ENCODE assay signal across 1 cellular context in the genomic region with DNA sequence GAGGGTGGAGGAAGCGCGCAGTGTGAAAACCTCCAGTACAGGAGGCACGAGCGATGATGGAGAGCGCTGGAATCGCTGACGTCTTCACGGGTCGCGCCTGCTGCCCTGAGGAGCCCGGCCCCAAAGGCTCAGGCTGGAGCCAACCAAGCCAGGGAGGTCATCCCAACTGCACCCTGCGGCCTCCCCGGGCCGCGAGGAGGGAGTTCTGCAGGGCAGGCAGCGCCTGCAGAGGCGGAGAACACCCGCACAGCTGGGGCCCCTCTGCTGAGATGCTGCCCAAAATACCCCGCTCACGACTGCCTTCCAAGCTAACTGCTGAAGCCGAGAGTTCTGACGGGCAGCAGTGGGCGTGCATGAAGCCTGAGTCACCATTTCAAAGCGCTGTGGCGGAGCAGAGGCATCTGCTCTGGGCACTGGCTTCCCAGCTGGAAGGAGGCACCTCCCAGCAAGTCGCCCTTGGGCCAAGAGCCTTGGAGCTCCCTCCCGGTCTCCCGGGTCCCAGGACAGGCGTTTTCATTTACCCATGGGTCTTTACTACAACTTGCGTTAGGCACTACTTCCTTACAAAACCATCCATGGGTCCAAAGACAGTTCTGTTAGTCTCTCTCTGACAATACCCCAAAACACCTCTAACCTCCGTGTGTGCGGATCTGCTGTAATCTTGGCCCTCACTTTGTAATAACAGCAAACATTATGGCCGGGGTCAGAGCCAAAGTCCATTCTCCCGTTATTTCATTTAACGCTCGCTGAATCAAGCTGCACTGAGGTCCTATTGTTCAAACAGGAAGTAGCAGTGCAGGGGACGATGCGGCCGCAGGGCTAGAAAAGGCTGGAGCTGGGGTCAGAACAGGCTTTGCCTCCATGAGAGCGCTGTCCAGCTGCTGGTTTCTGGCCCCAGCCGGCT.
TF ChIP-seq lines count a peak whose summit lies in the region.

No MANE protein-coding gene starts in this region.

TF ChIP-seq in HEK293, 187 proteins besides CTCF, POLR2A, EP300 and RAD21 (continued from another document):
- TF ChIP-seq, protein P1, sequence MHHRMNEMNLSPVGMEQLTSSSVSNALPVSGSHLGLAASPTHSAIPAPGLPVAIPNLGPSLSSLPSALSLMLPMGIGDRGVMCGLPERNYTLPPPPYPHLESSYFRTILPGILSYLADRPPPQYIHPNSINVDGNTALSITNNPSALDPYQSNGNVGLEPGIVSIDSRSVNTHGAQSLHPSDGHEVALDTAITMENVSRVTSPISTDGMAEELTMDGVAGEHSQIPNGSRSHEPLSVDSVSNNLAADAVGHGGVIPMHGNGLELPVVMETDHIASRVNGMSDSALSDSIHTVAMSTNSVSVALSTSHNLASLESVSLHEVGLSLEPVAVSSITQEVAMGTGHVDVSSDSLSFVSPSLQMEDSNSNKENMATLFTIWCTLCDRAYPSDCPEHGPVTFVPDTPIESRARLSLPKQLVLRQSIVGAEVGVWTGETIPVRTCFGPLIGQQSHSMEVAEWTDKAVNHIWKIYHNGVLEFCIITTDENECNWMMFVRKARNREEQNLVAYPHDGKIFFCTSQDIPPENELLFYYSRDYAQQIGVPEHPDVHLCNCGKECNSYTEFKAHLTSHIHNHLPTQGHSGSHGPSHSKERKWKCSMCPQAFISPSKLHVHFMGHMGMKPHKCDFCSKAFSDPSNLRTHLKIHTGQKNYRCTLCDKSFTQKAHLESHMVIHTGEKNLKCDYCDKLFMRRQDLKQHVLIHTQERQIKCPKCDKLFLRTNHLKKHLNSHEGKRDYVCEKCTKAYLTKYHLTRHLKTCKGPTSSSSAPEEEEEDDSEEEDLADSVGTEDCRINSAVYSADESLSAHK (tag by site-specific recombination; IDR thresholded peaks at IDR 0.05), result no peak
- no peak for TF ChIP-seq ZXDB (tag by site-specific recombination; IDR thresholded peaks at IDR 0.05)
- TF ChIP-seq, protein P2, sequence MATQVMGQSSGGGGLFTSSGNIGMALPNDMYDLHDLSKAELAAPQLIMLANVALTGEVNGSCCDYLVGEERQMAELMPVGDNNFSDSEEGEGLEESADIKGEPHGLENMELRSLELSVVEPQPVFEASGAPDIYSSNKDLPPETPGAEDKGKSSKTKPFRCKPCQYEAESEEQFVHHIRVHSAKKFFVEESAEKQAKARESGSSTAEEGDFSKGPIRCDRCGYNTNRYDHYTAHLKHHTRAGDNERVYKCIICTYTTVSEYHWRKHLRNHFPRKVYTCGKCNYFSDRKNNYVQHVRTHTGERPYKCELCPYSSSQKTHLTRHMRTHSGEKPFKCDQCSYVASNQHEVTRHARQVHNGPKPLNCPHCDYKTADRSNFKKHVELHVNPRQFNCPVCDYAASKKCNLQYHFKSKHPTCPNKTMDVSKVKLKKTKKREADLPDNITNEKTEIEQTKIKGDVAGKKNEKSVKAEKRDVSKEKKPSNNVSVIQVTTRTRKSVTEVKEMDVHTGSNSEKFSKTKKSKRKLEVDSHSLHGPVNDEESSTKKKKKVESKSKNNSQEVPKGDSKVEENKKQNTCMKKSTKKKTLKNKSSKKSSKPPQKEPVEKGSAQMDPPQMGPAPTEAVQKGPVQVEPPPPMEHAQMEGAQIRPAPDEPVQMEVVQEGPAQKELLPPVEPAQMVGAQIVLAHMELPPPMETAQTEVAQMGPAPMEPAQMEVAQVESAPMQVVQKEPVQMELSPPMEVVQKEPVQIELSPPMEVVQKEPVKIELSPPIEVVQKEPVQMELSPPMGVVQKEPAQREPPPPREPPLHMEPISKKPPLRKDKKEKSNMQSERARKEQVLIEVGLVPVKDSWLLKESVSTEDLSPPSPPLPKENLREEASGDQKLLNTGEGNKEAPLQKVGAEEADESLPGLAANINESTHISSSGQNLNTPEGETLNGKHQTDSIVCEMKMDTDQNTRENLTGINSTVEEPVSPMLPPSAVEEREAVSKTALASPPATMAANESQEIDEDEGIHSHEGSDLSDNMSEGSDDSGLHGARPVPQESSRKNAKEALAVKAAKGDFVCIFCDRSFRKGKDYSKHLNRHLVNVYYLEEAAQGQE (tag by site-specific recombination; IDR thresholded peaks at IDR 0.05), result peak; percentile 71
- peak; percentile 77 for TF ChIP-seq ZFHX2 (tag by site-specific recombination; conservative IDR thresholded peaks at IDR 0.05)
